Comparison of ENCODE assay signal across 8 cellular contexts in the genomic region with DNA sequence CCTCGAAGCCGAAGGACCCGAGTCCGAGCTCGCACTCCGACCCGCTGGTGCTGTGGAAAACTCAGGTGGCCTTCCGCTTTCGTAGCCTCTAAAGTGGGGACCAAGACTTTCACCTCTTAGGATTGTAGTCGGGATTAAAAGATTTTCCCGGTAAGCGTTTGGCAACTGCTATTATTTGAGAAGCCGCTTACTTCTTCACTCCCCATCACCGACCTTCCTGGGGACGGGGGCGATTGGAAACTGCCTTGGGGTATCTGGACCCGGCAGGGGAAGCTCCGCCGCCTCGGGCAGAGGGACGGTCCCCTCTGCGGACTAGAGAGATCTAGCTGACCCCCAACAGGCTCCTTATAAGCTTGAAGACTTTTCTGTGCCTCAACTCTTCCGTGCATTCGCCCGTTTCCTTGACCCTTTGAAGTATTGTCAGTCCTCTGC. TPM values are rescaled to one million over a fixed set of nuclear protein-coding genes. Genes with fewer than 3 reads are reported as not detected.
DNase-seq lines count a peak whose midpoint lies in the region; ATAC-seq lines count a peak whose summit lies in the region.

No MANE protein-coding gene starts in this region.

- H3K27ac ChIP-seq in BLaER1: peak overlapping the region; percentile 90

- H3K4me3 ChIP-seq in BLaER1 (peak overlapping the region; percentile 87), mucosa of stomach (ENCODE audit: low read length) (peak overlapping the region; percentile 80)

- peak overlapping the region; percentile 97 for H3K4me2 ChIP-seq in BLaER1

- H3K4me1 Mint-ChIP-seq in IgD-negative memory B cell: peaks cover 29 to 35% (median 33%) of the 10 kb centered on the region in 3 donors
- H3K4me1 Mint-ChIP-seq in central memory CD8-positive, alpha-beta T cell: peaks cover 33% of the 10 kb centered on the region

- H3K27ac Mint-ChIP-seq in IgD-negative memory B cell: peak overlapping the region; percentile 52 to 88 (median 88)
- H3K27ac Mint-ChIP-seq in central memory CD8-positive, alpha-beta T cell (ENCODE audit: low read depth): peak overlapping the region; percentile 90

- peak overlapping the region; percentile 88 to 90 (median 90) for H3K4me3 Mint-ChIP-seq in IgD-negative memory B cell
- peak overlapping the region; percentile 71 for H3K4me3 Mint-ChIP-seq in central memory CD8-positive, alpha-beta T cell

- H3K9ac ChIP-seq in BLaER1 (peak overlapping the region; percentile 93), mucosa of stomach (ENCODE audit: low read length) (peak overlapping the region; percentile 94)

- DNase-seq in central memory CD8-positive, alpha-beta T cell (ENCODE audit: low spot score in 2 of 2): no peak
- no peak for DNase-seq in NCI-H526 treated with DMSO at 0.1 percent for 48 hours (lab: John Stamatoyannopoulos, UW)
- no peak for DNase-seq in epidermal melanocyte (ENCODE audit: insufficient read length, low spot score)
- DNase-seq in NCI-H1417 treated with DMSO at 0.1 percent for 48 hours (lab: John Stamatoyannopoulos, UW): no peak
- DNase-seq in NCI-H1105 (lab: John Stamatoyannopoulos, UW): no peak

- ATAC-seq in central memory CD8-positive, alpha-beta T cell (replicated peaks; ENCODE audit: extremely low read depth, poor library complexity, severe bottlenecking): no peak

- H3K36me3 ChIP-seq in BLaER1 (no peaks in the 10 kb centered on the region), mucosa of stomach (ENCODE audit: control insufficient read depth, insufficient read depth, low read length) (no peaks in the 10 kb centered on the region)

- H3K36me3 Mint-ChIP-seq in IgD-negative memory B cell: peaks cover under 1% of the 10 kb centered on the region
- H3K36me3 Mint-ChIP-seq in central memory CD8-positive, alpha-beta T cell (ENCODE audit: insufficient read depth): peaks cover 7% of the 10 kb centered on the region

- H4K20me1 ChIP-seq in BLaER1: peaks cover 24% of the 10 kb centered on the region

- H3K9me3 ChIP-seq in BLaER1 (no peaks in the 10 kb centered on the region), mucosa of stomach (ENCODE audit: control insufficient read depth, low read length) (no peaks in the 10 kb centered on the region)

- H3K9me3 Mint-ChIP-seq in IgD-negative memory B cell: no peaks in the 10 kb centered on the region
- H3K9me3 Mint-ChIP-seq in central memory CD8-positive, alpha-beta T cell: no peaks in the 10 kb centered on the region

- H3K27me3 Mint-ChIP-seq in IgD-negative memory B cell: no peaks in the 10 kb centered on the region
- H3K27me3 Mint-ChIP-seq in central memory CD8-positive, alpha-beta T cell: peaks cover 2% of the 10 kb centered on the region

- H3K27me3 ChIP-seq in BLaER1: no peaks in the 10 kb centered on the region
- H3K27me3 ChIP-seq in mucosa of stomach (ENCODE audit: control insufficient read depth, insufficient read depth, low read length): no peaks in the 10 kb centered on the region

- H3K4me1 ChIP-seq in BLaER1: peaks cover 58% of the 10 kb centered on the region
- H3K4me1 ChIP-seq in mucosa of stomach (ENCODE audit: control insufficient read depth, insufficient read depth, low read length): peaks cover 16% of the 10 kb centered on the region

RNA-seq across cellular contexts. Expression of a gene that starts 0.7 kb away (rescaled TPM):
- 73.0 TPM for polyA plus RNA-seq in IgD-negative memory B cell

RNA-seq across cellular contexts. Expression of a gene that starts 17.4 kb away (rescaled TPM):
- 15.0 TPM for polyA plus RNA-seq in IgD-negative memory B cell
